ENCODE assay signal across 10 cellular contexts in the genomic region with DNA sequence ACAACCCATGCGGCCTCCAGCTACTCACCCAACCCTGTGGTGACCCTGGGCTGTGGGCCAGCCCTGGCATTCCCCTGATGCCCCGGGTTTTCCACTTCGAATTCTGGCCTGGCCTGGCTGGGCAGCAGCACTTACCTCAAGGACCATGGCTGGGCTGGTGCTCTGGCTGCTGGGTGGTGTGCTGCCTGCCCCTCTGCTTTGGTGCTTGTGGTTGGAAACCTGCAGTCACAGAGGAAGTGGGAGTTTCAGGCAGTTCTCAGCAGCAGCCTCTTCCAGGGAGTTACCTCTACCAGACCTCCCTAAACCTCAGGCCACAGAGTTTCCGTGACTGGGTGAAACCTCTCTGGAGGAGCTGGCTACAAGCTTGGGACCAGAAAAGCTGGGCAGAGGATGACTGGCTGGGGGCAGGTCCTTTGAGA. TPM values are rescaled to one million over a fixed set of nuclear protein-coding genes. Genes with fewer than 3 reads are reported as not detected.
DNase-seq lines count a peak whose midpoint lies in the region; ATAC-seq and FAIRE-seq lines count a peak whose summit lies in the region.
"Had no signal": no experiment of that assay in that cellular context is flagged by ENCODE, and none has a peak within 500 bp of the region (broad histone marks: within the 10 kb centered on the region; RNA-seq: fewer than 3 reads in every experiment).

A gene (minus strand): TSS at position 209 of the 419 bp plus-strand sequence. CDS start 62 bp downstream, at position 147.

- H3K27ac ChIP-seq in substantia nigra (ENCODE audit: low read depth, low read length, poor library complexity, severe bottlenecking): no peak within 1 kb of the TSS

- peak; percentile 5 for DNase-seq in Daoy (ENCODE audit: low read depth)
- peak; percentile 94 for DNase-seq in MV-4-11 (lab: John Stamatoyannopoulos, UW)
- peak; percentile 48 for DNase-seq in activated T-cell treated with anti-CD3 and anti-CD28 coated beads for 4 hours
- no peak for DNase-seq in naive B cell
- DNase-seq in substantia nigra (lab: John Stamatoyannopoulos, UW): no peak
- no peak for DNase-seq in urothelium cell line (ENCODE audit: low spot score)

- H3K27me3 Mint-ChIP-seq in naive B cell: no peaks in the 10 kb centered on the region

- ATAC-seq in GM21717 (IDR thresholded peaks at IDR 0.05; ENCODE audit: unreplicated experiment) (peak; percentile 53), naive B cell (ENCODE audit: low read depth in 2 of 2) (peak; percentile 24 to 26), GM19328 (IDR thresholded peaks at IDR 0.05; ENCODE audit: unreplicated experiment) (no peak)

- peaks cover 39 to 49% (median 40%) of the 10 kb centered on the region in 3 donors for H3K4me1 Mint-ChIP-seq in naive B cell

- peaks cover 0 to 2% (median 0%) of the 10 kb centered on the region in 7 donors for H3K9me3 Mint-ChIP-seq in naive B cell

- no peaks in the 10 kb centered on the region for H3K36me3 Mint-ChIP-seq in naive B cell

- H3K27ac Mint-ChIP-seq in naive B cell: peak within 1 kb of the TSS; percentile 78 to 92 (median 83)

- no peak for FAIRE-seq in urothelium cell line (lab: Jason Lieb, UNC)
- FAIRE-seq: G401.6 had no signal

- H3K4me3 Mint-ChIP-seq in naive B cell: peak within 1 kb of the TSS in 7 of 8 donors; percentile 41 to 79 (median 62)

RNA-seq across cellular contexts. Expression of the gene that starts here (rescaled TPM):
- not detected in 2 replicates for total RNA-seq in Daoy (2014; rRNA removed; shearing (Covaris generic))
- polyA plus RNA-seq in naive B cell (ENCODE audit: low read depth in 6 of 6): 1 to 10 TPM in 4 of 6 donors, under 1 TPM in 1, not detected in 1; 0.93 to 5.5 (median 1.9) TPM
- total RNA-seq: endothelial cell of umbilical vein had no signal
- polyA plus RNA-seq: endothelial cell of umbilical vein had no signal

Comparison
In these comparisons a context has a peak if more than half of its experiments do, and no peak if none do; other contexts are left out.
1. Peak in DNase-seq in Daoy; RNA of the gene not detected or under 1 TPM.
2. DNase-seq: peak in MV-4-11 (single experiment) and activated T-cell treated with anti-CD3 and anti-CD28 coated beads for 4 hours (single experiment); none in naive B cell (single experiment), substantia nigra (0 of 49) and urothelium cell line (single experiment).